ENCODE assay signal across 12 cellular contexts in the genomic region with DNA sequence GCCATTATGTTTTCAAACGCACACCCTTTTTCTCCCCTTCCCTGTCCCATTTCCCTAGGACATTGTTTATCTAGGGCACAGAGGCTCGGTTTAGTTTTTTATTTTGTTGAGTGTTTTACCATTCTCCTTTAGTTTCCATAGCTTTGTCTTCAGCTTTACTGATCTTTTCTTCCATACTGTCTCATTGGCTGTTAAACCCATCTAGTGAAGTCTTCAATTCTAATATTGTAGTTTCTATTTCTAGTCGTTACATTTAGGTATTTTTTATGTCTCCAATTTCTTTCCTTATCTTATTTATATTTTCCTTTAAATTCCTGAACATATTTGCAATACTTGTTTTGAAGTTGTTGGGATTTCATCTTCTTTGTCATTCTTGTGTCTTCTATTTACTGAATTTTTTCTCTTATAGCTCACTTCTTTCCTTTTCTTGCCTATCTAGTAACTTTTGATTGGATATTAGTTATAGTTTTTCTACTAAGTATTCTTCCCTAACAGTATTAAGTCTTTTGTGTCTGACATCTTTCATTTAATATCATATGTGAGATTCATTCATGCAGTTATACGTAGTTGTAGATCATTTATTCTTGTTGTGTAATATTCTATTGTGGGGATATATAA. TPM values are rescaled to one million over a fixed set of nuclear protein-coding genes. Genes with fewer than 3 reads are reported as not detected.
DNase-seq lines count a peak whose midpoint lies in the region; ATAC-seq and TF ChIP-seq lines count a peak whose summit lies in the region.
"Had no signal": no experiment of that assay in that cellular context is flagged by ENCODE, and none has a peak within 500 bp of the region (broad histone marks: within the 10 kb centered on the region; RNA-seq: fewer than 3 reads in every experiment).

No MANE protein-coding gene starts in this region.

- peaks cover 46% of the 10 kb centered on the region for H3K36me3 Mint-ChIP-seq in activated naive CD8-positive, alpha-beta T cell treated with anti-CD3 and anti-CD28 coated beads, Interleukin-2, amount 50 U/mL, for 24 hours (ENCODE audit: low read depth)

- H3K27me3 ChIP-seq in heart right ventricle (no peaks in the 10 kb centered on the region), lower lobe of right lung (ENCODE audit: low read depth) (no peaks in the 10 kb centered on the region), vagina (no peaks in the 10 kb centered on the region)

- peaks cover 7% of the 10 kb centered on the region for H3K9me3 Mint-ChIP-seq in activated naive CD8-positive, alpha-beta T cell treated with anti-CD3 and anti-CD28 coated beads, Interleukin-2, amount 50 U/mL, for 24 hours

- H3K4me1 ChIP-seq in heart right ventricle: peaks cover 39 to 99% (median 88%) of the 10 kb centered on the region in 9 donors
- peaks cover 98% of the 10 kb centered on the region for H3K4me1 ChIP-seq in lower lobe of right lung
- H3K4me1 ChIP-seq in vagina: peaks cover 95% of the 10 kb centered on the region

- H3K4me3 ChIP-seq in heart right ventricle: no peak overlapping the region
- H3K4me3 ChIP-seq in lower lobe of right lung: no peak overlapping the region
- H3K4me3 ChIP-seq in vagina: no peak overlapping the region
- H3K4me3 ChIP-seq: GM23248 had no signal

- TF ChIP-seq POLR2A in vagina (IDR thresholded peaks at IDR 0.05): no peak

- H3K4me1 Mint-ChIP-seq in activated naive CD8-positive, alpha-beta T cell treated with anti-CD3 and anti-CD28 coated beads, Interleukin-2, amount 50 U/mL, for 24 hours: peaks cover 98% of the 10 kb centered on the region

- no peak overlapping the region for H3K4me3 Mint-ChIP-seq in activated naive CD8-positive, alpha-beta T cell treated with anti-CD3 and anti-CD28 coated beads, Interleukin-2, amount 50 U/mL, for 24 hours

- H3K9me3 ChIP-seq in heart right ventricle (peaks cover 0 to 10% (median 0%) of the 10 kb centered on the region in 11 donors), lower lobe of right lung (no peaks in the 10 kb centered on the region), vagina (no peaks in the 10 kb centered on the region)

- TF ChIP-seq CTCF in heart right ventricle (IDR thresholded peaks at IDR 0.05) (no peak), lower lobe of right lung (IDR thresholded peaks at IDR 0.05) (no peak), vagina (IDR thresholded peaks at IDR 0.05) (no peak)

- H3K36me3 ChIP-seq in heart right ventricle (peaks cover 0 to 36% (median 0%) of the 10 kb centered on the region in 9 donors), lower lobe of right lung (peaks cover 10% of the 10 kb centered on the region), vagina (no peaks in the 10 kb centered on the region)

- DNase-seq in heart right ventricle (no peak), left ventricle myocardium superior (no peak), lower lobe of right lung (no peak), vagina (ENCODE audit: extremely low spot score in 2 of 2) (no peak), NCI-H2029 treated with DMSO at 0.1 percent for 48 hours (lab: John Stamatoyannopoulos, UW) (no peak), NCI-H2171 treated with DMSO at 0.1 percent for 48 hours (lab: John Stamatoyannopoulos, UW) (no peak)
- DNase-seq in activated naive CD8-positive, alpha-beta T cell treated with anti-CD3 and anti-CD28 coated beads, Interleukin-2, amount 50 U/mL, for 24 hours: no peak
- DNase-seq: mesendoderm; NCI-H2081 treated with DMSO at 0.1 percent for 48 hours; stimulated activated CD4-positive, alpha-beta T cell treated with anti-CD3 and anti-CD28 coated beads, Interleukin-15, amount 100 ng/mL, for 24 hours had no signal

- H3K27ac Mint-ChIP-seq in activated naive CD8-positive, alpha-beta T cell treated with anti-CD3 and anti-CD28 coated beads, Interleukin-2, amount 50 U/mL, for 24 hours: peak overlapping the region; percentile 96

- H3K27ac ChIP-seq in heart right ventricle (peak overlapping the region in 8 of 10 donors; percentile 72 to 92 (median 85)), lower lobe of right lung (peak overlapping the region; percentile 83), vagina (peak overlapping the region; percentile 91)

- ATAC-seq in heart right ventricle: no peak
- ATAC-seq in left ventricle myocardium superior: no peak
- no peak for ATAC-seq in activated naive CD8-positive, alpha-beta T cell treated with anti-CD3 and anti-CD28 coated beads, Interleukin-2, amount 50 U/mL, for 24 hours
- ATAC-seq in lower lobe of right lung: no peak
- ATAC-seq in HG03469 (IDR thresholded peaks at IDR 0.05; ENCODE audit: unreplicated experiment): no peak

- H3K27me3 Mint-ChIP-seq in activated naive CD8-positive, alpha-beta T cell treated with anti-CD3 and anti-CD28 coated beads, Interleukin-2, amount 50 U/mL, for 24 hours: no peaks in the 10 kb centered on the region

- intact Hi-C loops in heart right ventricle (cut with DNase I): loop anchor here in 2 of 10 donors (2.0 to 5.0 kb wide), 2 partner anchors 34 to 39 kb away; no protein-coding TSS in a partner anchor
- intact Hi-C loops in left ventricle myocardium superior (cut with micrococcal nuclease): no loop called here
- intact Hi-C loops in lower lobe of right lung (cut with DNase I): no loop called here
- intact Hi-C loops in vagina (cut with DNase I): loop anchor here (5.0 kb wide), 1 partner anchor 34 kb away; no protein-coding TSS in a partner anchor

- WGBS in heart right ventricle, 2 donors: 92 to 94% methylated on average over 4 of the region's 4 CpGs

RNA-seq across cellular contexts. Expression of a gene that starts 41.0 kb away (rescaled TPM):
- not detected for total RNA-seq in heart right ventricle
- polyA plus RNA-seq in heart right ventricle: not detected
- not detected for total RNA-seq in left ventricle myocardium superior
- total RNA-seq in lower lobe of right lung: 1.4 TPM
- total RNA-seq in vagina: not detected
- total RNA-seq: GM23248 had no signal
- polyA plus RNA-seq: GM23248 had no signal

RNA-seq across cellular contexts. Expression of a gene that starts 42.6 kb away (rescaled TPM):
- total RNA-seq in heart right ventricle (10 to 100 TPM; 21.7 to 57.2 (median 27.6) TPM), left ventricle myocardium superior (41.2 TPM), lower lobe of right lung (169 TPM), vagina (98.0 TPM)
- polyA plus RNA-seq in heart right ventricle: 10 to 100 TPM; 16.9 to 35.0 TPM
